Comparison of ENCODE assay signal across 8 cellular contexts in the genomic region with DNA sequence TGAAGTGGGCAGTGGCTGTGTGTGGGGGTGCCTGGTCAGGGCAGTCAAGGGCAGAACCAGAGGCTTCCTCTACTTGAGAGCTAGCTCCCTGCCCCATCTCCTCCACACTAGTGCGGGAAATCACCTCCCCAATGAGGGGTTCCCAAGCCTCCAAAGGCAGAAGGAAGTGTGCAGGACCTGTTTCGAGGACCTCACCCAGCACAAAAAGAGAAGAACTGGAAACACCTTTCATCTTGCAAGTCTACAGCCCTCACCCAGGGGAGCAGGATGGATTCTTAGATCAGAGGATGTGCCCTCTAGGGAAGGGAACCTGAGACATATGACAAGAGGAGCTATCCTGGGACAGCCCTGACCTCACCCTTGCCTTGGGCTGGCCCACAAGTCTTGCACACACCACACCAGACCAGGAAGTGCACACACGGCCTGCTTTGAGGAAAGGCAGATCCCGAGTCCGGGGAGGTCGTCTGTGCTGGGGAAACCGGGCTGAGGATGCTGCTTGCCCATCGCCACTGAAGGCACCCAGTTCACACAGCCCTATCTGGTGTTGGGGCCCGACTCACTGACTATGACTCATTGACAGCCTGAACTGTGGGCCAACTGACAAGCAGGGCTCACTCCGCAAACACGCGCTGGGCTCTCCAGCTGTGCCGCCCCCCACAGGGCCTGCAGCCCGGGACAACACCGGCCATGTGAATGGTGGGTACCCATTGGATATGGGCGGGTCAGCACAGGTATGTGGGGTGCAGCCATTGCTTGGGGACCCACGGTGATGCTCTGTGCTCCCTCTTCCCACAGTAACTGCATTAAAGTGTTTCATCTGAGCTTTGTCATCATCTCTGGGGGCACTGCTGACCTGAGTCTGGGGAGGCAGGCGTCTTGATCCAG. TPM values are rescaled to one million over a fixed set of nuclear protein-coding genes. Genes with fewer than 3 reads are reported as not detected.
DNase-seq lines count a peak whose midpoint lies in the region; ATAC-seq, FAIRE-seq and TF ChIP-seq lines count a peak whose summit lies in the region.

No MANE protein-coding gene starts in this region.

- no peak overlapping the region for H4K5ac ChIP-seq in H1 (ENCODE audit: insufficient read length, low read depth, low read length)

- peaks cover 19% of the 10 kb centered on the region for H3K23me2 ChIP-seq in H1 (ENCODE audit: low read depth, low read length)

- peak overlapping the region; percentile 81; the same call in 1 of the 2 replicates for H2BK15ac ChIP-seq in H1 (ENCODE audit: low read length)

- TF ChIP-seq RAD21 in H1 (IDR thresholded peaks at IDR 0.05 in 1 of 2, conservative IDR thresholded peaks at IDR 0.05 in 1 of 2; ENCODE audit: low read depth in 2 of 2, low read length in 2 of 2): no peak

- POLR2A ChIA-PET in MCF 10A (lab: Yijun Ruan, JAX) (interaction anchor here (0.6 to 1.0 kb wide), 3 partner anchors 112 to 440 kb away, joined by 3 to 4 read pairs (median 3); a partner anchor contains a TSS), H1 (lab: Charles Lee; ENCODE audit: partially characterized antibody) (no interaction called here)

- TF ChIP-seq EP300 in H1 (IDR thresholded peaks at IDR 0.05; ENCODE audit: borderline replicate concordance in 1 of 2, low read depth in 2 of 2, low read length in 2 of 2): no peak

- no peaks in the 10 kb centered on the region for H3K36me3 ChIP-seq in mammary epithelial cell (ENCODE audit: insufficient read depth, low read length)
- H3K36me3 ChIP-seq in H1 (ENCODE audit: control insufficient read depth in 2 of 4, insufficient read depth in 4 of 4, low read length in 3 of 4): no peaks in the 10 kb centered on the region

- peaks cover 17% of the 10 kb centered on the region for H3K79me2 ChIP-seq in mammary epithelial cell (ENCODE audit: insufficient read depth, low read length)
- H3K79me2 ChIP-seq in H1 (ENCODE audit: control insufficient read depth in 1 of 2, insufficient read depth in 2 of 2, low read length in 2 of 2): peaks cover 0 to 14% of the 10 kb centered on the region in 2 experiments; a peak in 3 of 4 replicates

- dilution Hi-C loops in mammary epithelial cell (cut with HindIII; ENCODE audit: low sequenced_read_pairs): no loop called here

- peak overlapping the region; percentile 86; the same call in 1 of the 2 replicates for H4K8ac ChIP-seq in H1 (ENCODE audit: extremely low read depth, insufficient read depth, low read length)

- TF ChIP-seq CTCF in MCF 10A (IDR thresholded peaks at IDR 0.05; ENCODE audit: unreplicated experiment) (no peak), mammary epithelial cell (conservative IDR thresholded peaks at IDR 0.05 in 1 of 2, IDR thresholded peaks at IDR 0.05 in 1 of 2; ENCODE audit: extremely low read depth in 1 of 2, insufficient read depth in 1 of 2, low read depth in 1 of 2, low read length in 2 of 2) (no peak), H1 (IDR thresholded peaks at IDR 0.05; ENCODE audit: control extremely low read depth in 1 of 3, insufficient read depth in 1 of 3, low read depth in 1 of 3, low read length in 3 of 3) (no peak), coronary artery (IDR thresholded peaks at IDR 0.05) (no peak)

- DNase-seq in MCF 10A (ENCODE audit: unreplicated experiment) (peak; percentile 71), mammary epithelial cell (no peak), H1 (ENCODE audit: low read depth in 1 of 2, low spot score in 2 of 2) (no peak), coronary artery (ENCODE audit: low spot score) (no peak), posterior vena cava (ENCODE audit: low spot score) (no peak), Ammon's horn (ENCODE audit: low spot score) (no peak)
- DNase-seq in stimulated activated CD4-positive, alpha-beta T cell treated with anti-CD3 and anti-CD28 coated beads, Interleukin-4, amount 100 ng/mL, for 1 hour: peak; percentile 57

- H2AK5ac ChIP-seq in H1 (ENCODE audit: low read depth, low read length): peak overlapping the region; percentile 56; the same call in 1 of the 2 replicates

- H3K4me3 Mint-ChIP-seq in MCF 10A (ENCODE audit: unreplicated experiment): peak overlapping the region; percentile 79

- peaks cover 7% of the 10 kb centered on the region for H3K36me3 Mint-ChIP-seq in MCF 10A (ENCODE audit: insufficient read depth, unreplicated experiment)

- H3K4me1 ChIP-seq in mammary epithelial cell (ENCODE audit: insufficient read depth, low read length) (peaks cover 41% of the 10 kb centered on the region), H1 (replicated peaks in 1 of 4; ENCODE audit: control insufficient read depth in 3 of 4, insufficient read depth in 4 of 4, low read length in 3 of 4) (peaks cover 4 to 28% (median 12%) of the 10 kb centered on the region in 4 experiments; a peak in 6 of 7 replicates)

- no peaks in the 10 kb centered on the region for H3K27me3 Mint-ChIP-seq in MCF 10A (ENCODE audit: insufficient read depth, unreplicated experiment)

- H3K4me2 ChIP-seq in mammary epithelial cell (ENCODE audit: insufficient read depth, low read depth, low read length) (no peak overlapping the region), H1 (ENCODE audit: insufficient read depth in 1 of 2, low read depth in 2 of 2, low read length in 2 of 2) (peak overlapping the region; percentile 62 to 92; a peak in 2 of 4 replicates)

- H4K20me1 ChIP-seq in mammary epithelial cell (ENCODE audit: insufficient read depth, low read length): no peaks in the 10 kb centered on the region
- peaks cover 3 to 15% of the 10 kb centered on the region in 2 experiments for H4K20me1 ChIP-seq in H1 (replicated peaks in 1 of 2; ENCODE audit: control insufficient read depth in 1 of 2, insufficient read depth in 2 of 2, low read length in 2 of 2)

- CTCF ChIA-PET in MCF 10A (lab: Yijun Ruan, JAX): interaction anchor here (0.5 to 1.0 kb wide), 5 partner anchors 107 to 1128 kb away, joined by 3 to 5 read pairs (median 3); a partner anchor contains a TSS
- CTCF ChIA-PET in mammary epithelial cell (lab: Charles Lee; ENCODE audit: low non-redundant PET): no interaction called here
- CTCF ChIA-PET in H1 (lab: Charles Lee; ENCODE audit: partially characterized antibody): interaction anchor here (0.5 to 1.4 kb wide), 8 partner anchors 43 to 434 kb away, joined by 3 to 5 read pairs (median 3); no protein-coding TSS in a partner anchor

- H2BK5ac ChIP-seq in H1 (ENCODE audit: low read depth, low read length): no peak overlapping the region

- peak; percentile 58 to 61 for ATAC-seq in activated CD4-positive, CD25-positive, alpha-beta regulatory T cell treated with anti-CD3 and anti-CD28 coated beads, Interleukin-2, amount 50 U/mL, for 24 hours

- H3K14ac ChIP-seq in H1 (ENCODE audit: insufficient read length): no peak overlapping the region

- H4K91ac ChIP-seq in H1 (replicated peaks; ENCODE audit: insufficient read length, low read length): no peak overlapping the region

- peak overlapping the region; percentile 49 for H3K27ac Mint-ChIP-seq in MCF 10A (ENCODE audit: low read depth, unreplicated experiment)

- no peak for TF ChIP-seq POLR2A in H1 (IDR thresholded peaks at IDR 0.05; ENCODE audit: control extremely low read depth in 1 of 2, low read depth in 2 of 2, low read length in 2 of 2)

- BruUV-seq in MCF 10A (replicated peaks; lab: Mats Ljungman, UMichigan) (no TSS peak), mammary epithelial cell (replicated peaks; lab: Mats Ljungman, UMichigan) (no TSS peak)

- no peak for FAIRE-seq in H1 (lab: Jason Lieb, UNC)

- no peak overlapping the region for H3K4ac ChIP-seq in H1 (replicated peaks; ENCODE audit: insufficient read length, low read depth, low read length)

- no peak overlapping the region for H2AFZ ChIP-seq in mammary epithelial cell (ENCODE audit: low read depth, low read length)
- H2AFZ ChIP-seq in H1 (ENCODE audit: low read length): no peak overlapping the region

- H3K18ac ChIP-seq in H1 (ENCODE audit: extremely low read depth, low read length): no peak overlapping the region

- no peaks in the 10 kb centered on the region for H3K9me3 ChIP-seq in mammary epithelial cell (replicated peaks; ENCODE audit: insufficient read depth, low read length)
- H3K9me3 ChIP-seq in H1 (ENCODE audit: insufficient read depth in 2 of 2, low read depth in 1 of 2, low read length in 1 of 2): no peaks in the 10 kb centered on the region

- intact Hi-C loops in MCF 10A (cut with micrococcal nuclease): loop anchor here (2.0 kb wide), 1 partner anchor 143 kb away; no protein-coding TSS in a partner anchor
- intact Hi-C loops in mammary epithelial cell (cut with micrococcal nuclease): no loop called here
- intact Hi-C loops in posterior vena cava (cut with DNase I): loop anchor here (10.0 kb wide), 2 partner anchors 73 to 183 kb away; no protein-coding TSS in a partner anchor

- no peaks in the 10 kb centered on the region for H3K27me3 ChIP-seq in mammary epithelial cell (ENCODE audit: insufficient read depth, low read length)
- peaks cover 0 to 9% (median 2%) of the 10 kb centered on the region in 4 experiments; a peak in 4 of 7 replicates for H3K27me3 ChIP-seq in H1 (replicated peaks in 1 of 4; ENCODE audit: control insufficient read depth in 3 of 4, extremely low read depth in 1 of 4, insufficient read depth in 3 of 4, low read length in 3 of 4)

- no peak overlapping the region for H3K9ac ChIP-seq in mammary epithelial cell (ENCODE audit: insufficient read depth, low read length)
- H3K9ac ChIP-seq in H1 (replicated peaks in 1 of 4; ENCODE audit: extremely low read depth in 1 of 4, low read depth in 3 of 4, low read length in 3 of 4): no peak overlapping the region

- in situ Hi-C loops in mammary epithelial cell (cut with MboI; ENCODE audit: low sequenced_read_pairs in 2 of 2): loop anchor here in 1 of 2 donors (10.0 kb wide), 1 partner anchor 443 kb away; a partner anchor contains a TSS

- 0 out of 2 replicates have a peak overlapping the region, but pooled peaks have one; percentile 1 for H2BK12ac ChIP-seq in H1 (ENCODE audit: low read depth, low read length)

- no peaks in the 10 kb centered on the region for H3K9me3 Mint-ChIP-seq in MCF 10A (ENCODE audit: unreplicated experiment)

- WGBS in mammary epithelial cell (ENCODE audit: low coverage, missing lambda C conversion rate): 86% methylated on average over 13 of the region's 18 CpGs
- WGBS in H1 (ENCODE audit: extremely low coverage in 1 of 2, insufficient coverage in 1 of 2, insufficient read length in 1 of 2, insufficient replicate concordance in 2 of 2, low coverage in 1 of 2, low lambda C conversion rate in 2 of 2, missing lambda C conversion rate in 1 of 2), 2 experiments: 86% methylated on average over 18 of the region's 18 CpGs; no CpG with 5 or more reads in 1 of the 2 experiments

- H3K4me1 Mint-ChIP-seq in MCF 10A (ENCODE audit: insufficient read depth, unreplicated experiment): peaks cover 42% of the 10 kb centered on the region

- H3K4me3 ChIP-seq in mammary epithelial cell (replicated peaks in 1 of 3; ENCODE audit: insufficient read depth in 1 of 3, low read depth in 2 of 3, low read length in 3 of 3): no peak overlapping the region
- peak overlapping the region in 1 of 4 experiments; percentile 89; a peak in 1 of 8 replicates for H3K4me3 ChIP-seq in H1 (ENCODE audit: extremely low read depth in 1 of 4, insufficient read depth in 2 of 4, low read depth in 3 of 4, low read length in 4 of 4)
- H3K4me3 ChIP-seq in coronary artery: no peak overlapping the region

- H2BK120ac ChIP-seq in H1 (replicated peaks; ENCODE audit: low read depth, low read length): no peak overlapping the region

- H3K56ac ChIP-seq in H1 (replicated peaks; ENCODE audit: insufficient read length, low read depth, low read length): no peak overlapping the region

- H3K23ac ChIP-seq in H1 (ENCODE audit: insufficient read length): no peak overlapping the region

- H3K27ac ChIP-seq in mammary epithelial cell (ENCODE audit: insufficient read depth, low read depth, low read length): no peak overlapping the region
- H3K27ac ChIP-seq in H1 (ENCODE audit: low read depth, low read length): no peak overlapping the region
- no peak overlapping the region for H3K27ac ChIP-seq in coronary artery

- peaks cover 3% of the 10 kb centered on the region; the same call in 1 of the 2 replicates for H3K79me1 ChIP-seq in H1 (ENCODE audit: low read depth, low read length)

- no peak overlapping the region for H2BK20ac ChIP-seq in H1 (ENCODE audit: low read length)

RNA-seq across cellular contexts. Expression of a gene that starts 1.8 kb away (rescaled TPM):
- total RNA-seq in MCF 10A (2022) (4.4 and 4.5 TPM in 2 replicates), mammary epithelial cell (1 to 10 TPM; 1.5 to 3.5 TPM), posterior vena cava (1 to 10 TPM; 1.1 to 1.5 TPM)
- polyA plus RNA-seq in mammary epithelial cell (0.83 TPM), H1 (2011; rRNA removed) (5.2 and 6.4 TPM in 2 replicates)
- 0.67 TPM for polyA minus RNA-seq in mammary epithelial cell
- total RNA-seq in H1 (2021; fragmentation: NEBNext Ultra II Directional; extraction: Animal tissue kit (Norgen Biotek cat#: 25700)): 3.0 and 3.8 TPM in 2 replicates
- 5.1 TPM for polyA plus RNA-seq in H1 (2011; cell fraction: cytosol; rRNA removed)
- 32.2 TPM for polyA plus RNA-seq in H1 (2011; cell fraction: nucleus; rRNA removed)
- polyA plus RNA-seq in H1 (2012, experiment 1 of 2): 4.0 to 6.6 TPM (median 6.2 TPM) in 4 replicates
- 4.8 TPM for polyA plus RNA-seq in H1 (2012, experiment 2 of 2)
- polyA plus RNA-seq in H1 (2013, experiment 1 of 2): 4.6 TPM
- 3.6 TPM for polyA plus RNA-seq in H1 (2013, experiment 2 of 2)
- 0.73 and 1.1 TPM in 2 replicates for polyA minus RNA-seq in H1 (2011; rRNA and poly(A)+ RNA removed)
- 1.6 TPM for polyA minus RNA-seq in H1 (2011; cell fraction: cytosol; rRNA and poly(A)+ RNA removed)
- polyA minus RNA-seq in H1 (2011; cell fraction: nucleus; rRNA and poly(A)+ RNA removed): 1.4 TPM

RNA-seq across cellular contexts. Expression of a gene that starts 3.3 kb away (rescaled TPM):
- 70.9 and 88.5 TPM in 2 replicates for total RNA-seq in MCF 10A (2022)
- total RNA-seq in mammary epithelial cell: 10 to 100 TPM; 33.5 to 56.9 TPM
- polyA plus RNA-seq in mammary epithelial cell: 34.0 TPM
- polyA minus RNA-seq in mammary epithelial cell: 81.7 TPM
- total RNA-seq in H1 (2021; fragmentation: NEBNext Ultra II Directional; extraction: Animal tissue kit (Norgen Biotek cat#: 25700)): 76.9 and 80.7 TPM in 2 replicates
- polyA plus RNA-seq in H1 (2011; rRNA removed): 27.9 and 42.8 TPM in 2 replicates
- 58.0 TPM for polyA plus RNA-seq in H1 (2011; cell fraction: cytosol; rRNA removed)
- polyA plus RNA-seq in H1 (2011; cell fraction: nucleus; rRNA removed): 66.9 TPM
- polyA plus RNA-seq in H1 (2012, experiment 1 of 2): 70.7 to 88.3 TPM (median 83.6 TPM) in 4 replicates
- 54.3 TPM for polyA plus RNA-seq in H1 (2012, experiment 2 of 2)
- polyA plus RNA-seq in H1 (2013, experiment 1 of 2): 41.9 TPM
- 38.8 TPM for polyA plus RNA-seq in H1 (2013, experiment 2 of 2)
- polyA minus RNA-seq in H1 (2011; rRNA and poly(A)+ RNA removed): 44.2 and 52.8 TPM in 2 replicates
- 36.3 TPM for polyA minus RNA-seq in H1 (2011; cell fraction: cytosol; rRNA and poly(A)+ RNA removed)
- polyA minus RNA-seq in H1 (2011; cell fraction: nucleus; rRNA and poly(A)+ RNA removed): 23.1 TPM
- 10 to 100 TPM; 44.3 to 44.8 TPM for total RNA-seq in posterior vena cava

RNA-seq across cellular contexts. Expression of a gene that starts 7.9 kb away (rescaled TPM):
- 23.5 and 26.6 TPM in 2 replicates for total RNA-seq in MCF 10A (2022)
- 10 to 100 TPM in 1 of 2 donors, 1 to 10 TPM in 1; 9.2 to 17.2 TPM for total RNA-seq in mammary epithelial cell
- polyA plus RNA-seq in mammary epithelial cell: 3.2 TPM
- 3.9 TPM for polyA minus RNA-seq in mammary epithelial cell
- 26.6 and 27.0 TPM in 2 replicates for total RNA-seq in H1 (2021; fragmentation: NEBNext Ultra II Directional; extraction: Animal tissue kit (Norgen Biotek cat#: 25700))
- 7.3 and 10.6 TPM in 2 replicates for polyA plus RNA-seq in H1 (2011; rRNA removed)
- 9.7 TPM for polyA plus RNA-seq in H1 (2011; cell fraction: cytosol; rRNA removed)
- polyA plus RNA-seq in H1 (2011; cell fraction: nucleus; rRNA removed): 51.0 TPM
- 16.0 to 22.5 TPM (median 19.3 TPM) in 4 replicates for polyA plus RNA-seq in H1 (2012, experiment 1 of 2)
- polyA plus RNA-seq in H1 (2012, experiment 2 of 2): 12.0 TPM
- 9.5 TPM for polyA plus RNA-seq in H1 (2013, experiment 1 of 2)
- polyA plus RNA-seq in H1 (2013, experiment 2 of 2): 9.1 TPM
- polyA minus RNA-seq in H1 (2011; rRNA and poly(A)+ RNA removed): 4.1 and 5.5 TPM in 2 replicates
- polyA minus RNA-seq in H1 (2011; cell fraction: cytosol; rRNA and poly(A)+ RNA removed): 8.4 TPM
- 9.1 TPM for polyA minus RNA-seq in H1 (2011; cell fraction: nucleus; rRNA and poly(A)+ RNA removed)
- total RNA-seq in posterior vena cava: 10 to 100 TPM in 1 of 2 donors, 1 to 10 TPM in 1; 9.4 to 11.2 TPM

RNA-seq across cellular contexts. Expression of a gene that starts 21.4 kb away (rescaled TPM):
- total RNA-seq in MCF 10A (2022) (38.6 and 43.7 TPM in 2 replicates), mammary epithelial cell (10 to 100 TPM; 28.5 to 34.3 TPM), posterior vena cava (10 to 100 TPM; 20.8 to 22.0 TPM)
- polyA plus RNA-seq in mammary epithelial cell (37.0 TPM), H1 (2011; rRNA removed) (91.2 and 106 TPM in 2 replicates)
- polyA minus RNA-seq in mammary epithelial cell: 17.7 TPM
- total RNA-seq in H1 (2021; fragmentation: NEBNext Ultra II Directional; extraction: Animal tissue kit (Norgen Biotek cat#: 25700)): 36.5 and 37.4 TPM in 2 replicates
- polyA plus RNA-seq in H1 (2011; cell fraction: cytosol; rRNA removed): 73.4 TPM
- 243 TPM for polyA plus RNA-seq in H1 (2011; cell fraction: nucleus; rRNA removed)
- polyA plus RNA-seq in H1 (2012, experiment 1 of 2): 35.1 to 52.8 TPM (median 52.1 TPM) in 4 replicates
- polyA plus RNA-seq in H1 (2012, experiment 2 of 2): 34.5 TPM
- polyA plus RNA-seq in H1 (2013, experiment 1 of 2): 26.4 TPM
- polyA plus RNA-seq in H1 (2013, experiment 2 of 2): 24.2 TPM
- polyA minus RNA-seq in H1 (2011; rRNA and poly(A)+ RNA removed): 26.5 and 36.3 TPM in 2 replicates
- polyA minus RNA-seq in H1 (2011; cell fraction: cytosol; rRNA and poly(A)+ RNA removed): 28.2 TPM
- 52.8 TPM for polyA minus RNA-seq in H1 (2011; cell fraction: nucleus; rRNA and poly(A)+ RNA removed)

RNA-seq across cellular contexts. Expression of a gene that starts 58.3 kb away (rescaled TPM):
- 1.1 and 2.0 TPM in 2 replicates for total RNA-seq in MCF 10A (2022)
- 1 to 10 TPM in 1 of 2 donors, under 1 TPM in 1; 0.67 to 1.0 TPM for total RNA-seq in mammary epithelial cell
- polyA plus RNA-seq in mammary epithelial cell: 0.03 TPM
- not detected for polyA minus RNA-seq in mammary epithelial cell
- total RNA-seq in H1 (2021; fragmentation: NEBNext Ultra II Directional; extraction: Animal tissue kit (Norgen Biotek cat#: 25700)): 0.52 and 0.61 TPM in 2 replicates
- 0.39 and 0.96 TPM in 2 replicates for polyA plus RNA-seq in H1 (2011; rRNA removed)
- polyA plus RNA-seq in H1 (2011; cell fraction: cytosol; rRNA removed): 0.36 TPM
- 2.6 TPM for polyA plus RNA-seq in H1 (2011; cell fraction: nucleus; rRNA removed)
- polyA plus RNA-seq in H1 (2012, experiment 1 of 2): 0.10 to 0.39 TPM (median 0.25 TPM) in 4 replicates
- 0.13 TPM for polyA plus RNA-seq in H1 (2012, experiment 2 of 2)
- polyA plus RNA-seq in H1 (2013, experiment 1 of 2): 0.57 TPM
- polyA plus RNA-seq in H1 (2013, experiment 2 of 2): 0.40 TPM
- polyA minus RNA-seq in H1 (2011; rRNA and poly(A)+ RNA removed): 0.29 and 0.41 TPM in 2 replicates
- 0.22 TPM for polyA minus RNA-seq in H1 (2011; cell fraction: cytosol; rRNA and poly(A)+ RNA removed)
- 2.3 TPM for polyA minus RNA-seq in H1 (2011; cell fraction: nucleus; rRNA and poly(A)+ RNA removed)
- total RNA-seq in posterior vena cava: under 1 TPM; 0.76 to 0.83 TPM

Comparison
In these comparisons a context has a peak if more than half of its experiments do, and no peak if none do; other contexts are left out.
1. DNase-seq: peak in MCF 10A (single experiment) and stimulated activated CD4-positive, alpha-beta T cell treated with anti-CD3 and anti-CD28 coated beads, Interleukin-4, amount 100 ng/mL, for 1 hour (single experiment); none in mammary epithelial cell (single experiment), H1 (0 of 2), coronary artery (single experiment), posterior vena cava (single experiment) and Ammon's horn (single experiment).